Comparison of ENCODE assay signal across 11 cellular contexts in the genomic region with DNA sequence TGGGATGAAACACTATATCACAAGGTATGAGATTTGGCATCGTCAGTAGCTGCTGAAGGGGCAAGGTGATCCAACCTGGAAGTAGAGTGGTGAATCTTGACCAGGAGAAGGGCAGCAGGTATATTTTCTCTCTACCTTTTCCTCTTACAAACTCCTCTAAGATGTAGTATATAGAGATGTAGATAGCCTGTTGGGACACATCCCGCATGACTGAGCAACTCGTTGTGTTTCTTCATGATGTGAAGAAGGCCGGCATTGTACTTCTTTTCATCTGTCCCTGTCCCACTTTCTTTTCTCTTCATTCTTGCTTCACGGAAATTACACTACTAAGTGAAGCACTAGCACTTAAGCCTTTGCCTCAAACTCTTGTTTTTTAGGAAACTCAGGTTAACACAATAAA. TPM values are rescaled to one million over a fixed set of nuclear protein-coding genes. Genes with fewer than 3 reads are reported as not detected.
"Had no signal": no experiment of that assay in that cellular context is flagged by ENCODE, and none has a peak within 500 bp of the region (broad histone marks: within the 10 kb centered on the region; RNA-seq: fewer than 3 reads in every experiment).

No MANE protein-coding gene starts in this region.

- H2AFZ ChIP-seq: GM23248, GM23338 had no signal

- H3K36me3 ChIP-seq: HAP-1 had no signal

- H3K9me3 ChIP-seq: HAP-1 had no signal

- H3K27ac ChIP-seq: GM23248 had no signal

- ATAC-seq: GM23338, HCT116 had no signal

- FAIRE-seq: H1, H54 had no signal

- H3K4me3 ChIP-seq: GM23248, GM23338, HAP-1 had no signal

- H3K9ac ChIP-seq: GM23248 had no signal

- H3K4me2 ChIP-seq: GM23338 had no signal

- DNase-seq: GM23248, GOT3, H7, H9, HCEC 1CT, HFFc6 had no signal

- H3K4me1 ChIP-seq: HAP-1 had no signal

RNA-seq across cellular contexts. Expression of a gene that starts 7.3 kb away (rescaled TPM):
- total RNA-seq: H7 had no signal
